Comparison of ENCODE assay signal across 18 cellular contexts in genomic region chr20:48148916-48149672, GRCh38.
A peak's percentile ranks its signal among the peaks of the same experiment; 100 is the strongest.
DNase-seq lines count a peak whose midpoint lies in the region; ATAC-seq, FAIRE-seq and TF ChIP-seq lines count a peak whose summit lies in the region.
"Had no signal": no experiment of that assay in that cellular context is flagged by ENCODE, and none has a peak within 500 bp of the region (broad histone marks: within the 10 kb centered on the region; RNA-seq: fewer than 3 reads in every experiment).

No MANE protein-coding gene starts in this region.

- no peaks in the 10 kb centered on the region for H3K4me1 ChIP-seq in GM12878 (ENCODE audit: control insufficient read depth, insufficient read depth, low read length)
- H3K4me1 ChIP-seq in neuronal stem cell (ENCODE audit: control insufficient read depth in 2 of 2, insufficient read depth in 1 of 2, low read depth in 1 of 2, low read length in 2 of 2): peaks cover 15 to 16% of the 10 kb centered on the region in 2 donors
- H3K4me1 ChIP-seq: HAP-1, SJSA1 had no signal

- H2BK12ac ChIP-seq in neuronal stem cell (ENCODE audit: low read length): no peak overlapping the region

- H2AFZ ChIP-seq in GM12878 (ENCODE audit: control insufficient read depth, low read depth, low read length) (no peak overlapping the region), neuronal stem cell (ENCODE audit: low read length) (no peak overlapping the region)

- intact Hi-C loops in GM12878 (cut with micrococcal nuclease; ENCODE audit: unreplicated experiment): no loop called here
- intact Hi-C loops in activated CD4-positive, alpha-beta T cell treated with anti-CD3 and anti-CD28 coated beads, Interleukin-2, amount 10 ng/mL, durations not matched to agents 24 days and 14 days (cut with micrococcal nuclease): no loop called here

- H3K4me2 ChIP-seq in GM12878 (ENCODE audit: control insufficient read depth, insufficient read depth) (no peak overlapping the region), neuronal stem cell (ENCODE audit: insufficient read depth, low read length, poor library complexity, severe bottlenecking) (no peak overlapping the region)

- H3K4ac ChIP-seq in neuronal stem cell (ENCODE audit: low read length): no peak overlapping the region

- no peak for TF ChIP-seq EP300 in GM12878 (IDR thresholded peaks at IDR 0.05; ENCODE audit: borderline replicate concordance in 1 of 2, control insufficient read depth in 1 of 2, low read depth in 2 of 2, low read length in 2 of 2)

- no peaks in the 10 kb centered on the region for H3K79me1 ChIP-seq in neuronal stem cell (ENCODE audit: low read depth, low read length)

- no peak overlapping the region for H2AK5ac ChIP-seq in neuronal stem cell (ENCODE audit: low read depth, low read length)

- CTCF ChIA-PET in GM12878 (lab: Yijun Ruan, JAX): interaction anchor here (1.3 kb wide), 2 partner anchors 20 to 472 kb away, joined by 3 read pairs; no protein-coding TSS in a partner anchor

- H3K79me2 ChIP-seq in GM12878 (ENCODE audit: control insufficient read depth, insufficient read depth, low read length): no peaks in the 10 kb centered on the region

- no peaks in the 10 kb centered on the region for H3K36me3 ChIP-seq in GM12878 (ENCODE audit: control insufficient read depth in 2 of 2, insufficient read depth in 2 of 2, low read length in 1 of 2)
- H3K36me3 ChIP-seq in neuronal stem cell (replicated peaks in 1 of 2; ENCODE audit: control insufficient read depth in 2 of 2, insufficient read depth in 2 of 2, low read length in 2 of 2): no peaks in the 10 kb centered on the region
- H3K36me3 ChIP-seq: HAP-1, SJSA1 had no signal

- TF ChIP-seq RAD21 in GM12878 (IDR thresholded peaks at IDR 0.05; ENCODE audit: insufficient read depth, low read depth, low read length): peak; percentile 50

- no peak overlapping the region for H2BK5ac ChIP-seq in neuronal stem cell (ENCODE audit: low read length)

- no peak overlapping the region for H3K23ac ChIP-seq in neuronal stem cell (ENCODE audit: low read depth, low read length, poor library complexity)

- no peaks in the 10 kb centered on the region for H3K4me1 Mint-ChIP-seq in activated CD4-positive, alpha-beta T cell treated with anti-CD3 and anti-CD28 coated beads, Interleukin-2, amount 10 ng/mL, durations not matched to agents 24 days and 14 days
- H3K4me1 Mint-ChIP-seq: CD4-positive, CD25-positive, alpha-beta regulatory T cell; T-cell had no signal

- H3K9ac ChIP-seq in GM12878 (ENCODE audit: control insufficient read depth, insufficient read depth, low read length) (no peak overlapping the region), neuronal stem cell (ENCODE audit: low read depth, low read length, poor library complexity) (no peak overlapping the region)

- peaks cover 0 to 1% of the 10 kb centered on the region in 2 experiments; a peak in 2 of 4 replicates for H3K27me3 ChIP-seq in GM12878 (replicated peaks in 1 of 2; ENCODE audit: control insufficient read depth in 2 of 2, insufficient read depth in 2 of 2, low read length in 1 of 2)
- no peaks in the 10 kb centered on the region for H3K27me3 ChIP-seq in neuronal stem cell (ENCODE audit: control insufficient read depth in 3 of 3, insufficient read depth in 3 of 3, low read depth in 1 of 3, low read length in 3 of 3)

- H3K4me3 Mint-ChIP-seq in activated CD4-positive, alpha-beta T cell treated with anti-CD3 and anti-CD28 coated beads, Interleukin-2, amount 10 ng/mL, durations not matched to agents 24 days and 14 days: no peak overlapping the region
- H3K4me3 Mint-ChIP-seq: CD4-positive, CD25-positive, alpha-beta regulatory T cell; T-cell had no signal

- ATAC-seq in GM12878: no peak
- ATAC-seq: T-cell had no signal

- no peaks in the 10 kb centered on the region for H3K9me3 Mint-ChIP-seq in activated CD4-positive, alpha-beta T cell treated with anti-CD3 and anti-CD28 coated beads, Interleukin-2, amount 10 ng/mL, durations not matched to agents 24 days and 14 days
- H3K9me3 Mint-ChIP-seq: CD4-positive, CD25-positive, alpha-beta regulatory T cell; T-cell had no signal

- H4K20me1 ChIP-seq in GM12878 (ENCODE audit: control insufficient read depth, insufficient read depth): no peaks in the 10 kb centered on the region; the same call in 1 of the 2 replicates

- H3K9me3 ChIP-seq in GM12878 (replicated peaks; ENCODE audit: control insufficient read depth, insufficient read depth, low read length) (no peaks in the 10 kb centered on the region), neuronal stem cell (replicated peaks in 1 of 2; ENCODE audit: control insufficient read depth in 2 of 2, insufficient read depth in 1 of 2, low read depth in 1 of 2, low read length in 2 of 2) (no peaks in the 10 kb centered on the region)
- H3K9me3 ChIP-seq: HAP-1, SJSA1 had no signal

- H3K27ac Mint-ChIP-seq in activated CD4-positive, alpha-beta T cell treated with anti-CD3 and anti-CD28 coated beads, Interleukin-2, amount 10 ng/mL, durations not matched to agents 24 days and 14 days: no peak overlapping the region
- H3K27ac Mint-ChIP-seq: CD4-positive, CD25-positive, alpha-beta regulatory T cell; T-cell had no signal

- H2BK120ac ChIP-seq in neuronal stem cell (ENCODE audit: low read depth, low read length): no peak overlapping the region

- POLR2A ChIA-PET in GM12878 (lab: Charles Lee): no interaction called here

- H3K27me3 Mint-ChIP-seq in activated CD4-positive, alpha-beta T cell treated with anti-CD3 and anti-CD28 coated beads, Interleukin-2, amount 10 ng/mL, durations not matched to agents 24 days and 14 days: no peaks in the 10 kb centered on the region

- H4K8ac ChIP-seq in neuronal stem cell (ENCODE audit: low read depth, low read length): no peak overlapping the region

- H3K27ac ChIP-seq in GM12878 (ENCODE audit: control insufficient read depth, insufficient read depth) (no peak overlapping the region), neuronal stem cell (replicated peaks; ENCODE audit: low read length) (no peak overlapping the region)
- H3K27ac ChIP-seq: SJSA1 had no signal

- H3K36me3 Mint-ChIP-seq in activated CD4-positive, alpha-beta T cell treated with anti-CD3 and anti-CD28 coated beads, Interleukin-2, amount 10 ng/mL, durations not matched to agents 24 days and 14 days (ENCODE audit: low read depth): no peaks in the 10 kb centered on the region
- H3K36me3 Mint-ChIP-seq: CD4-positive, CD25-positive, alpha-beta regulatory T cell; T-cell had no signal

- RAD21 ChIA-PET in GM12878 (lab: Charles Lee; ENCODE audit: unreplicated experiment): no interaction called here

- no peak overlapping the region for H3K14ac ChIP-seq in neuronal stem cell (ENCODE audit: low read length)

- H2BK15ac ChIP-seq in neuronal stem cell (ENCODE audit: low read length): no peak overlapping the region

- peak; percentile 68 for FAIRE-seq in HTR-8/SVneo (lab: Jason Lieb, UNC)
- FAIRE-seq in GM12878 (lab: Jason Lieb, UNC): no peak
- FAIRE-seq: A204.1 had no signal

- TF ChIP-seq POLR2A in GM12878 (IDR thresholded peaks at IDR 0.05; ENCODE audit: low read depth, low read length): no peak

- peak in 1 of 3 experiments; percentile 5; a peak in 1 of 6 replicates for TF ChIP-seq CTCF in GM12878 (IDR thresholded peaks at IDR 0.05 in 2 of 3, conservative IDR thresholded peaks at IDR 0.05 in 1 of 3; ENCODE audit: control insufficient read depth in 2 of 3, extremely low read depth in 1 of 3, insufficient read depth in 1 of 3, low read depth in 3 of 3, low read length in 3 of 3)

- SMC1A ChIA-PET in GM12878 (lab: Charles Lee; ENCODE audit: uncharacterized antibody, unreplicated experiment): interaction anchor here (0.6 kb wide), 1 partner anchor 440 kb away, joined by 3 read pairs; no protein-coding TSS in a partner anchor

- H4K91ac ChIP-seq in neuronal stem cell (ENCODE audit: low read depth, low read length, poor library complexity): no peak overlapping the region

- H3K4me3 ChIP-seq in GM12878: no peak overlapping the region
- H3K4me3 ChIP-seq in neuronal stem cell (ENCODE audit: low read length in 2 of 2): no peak overlapping the region
- H3K4me3 ChIP-seq: HAP-1, SJSA1 had no signal

- H3K18ac ChIP-seq in neuronal stem cell (ENCODE audit: low read length): peak overlapping the region; percentile 5

- 46% methylated on average over 13 of the region's 13 CpGs for WGBS in GM12878 (ENCODE audit: insufficient coverage, insufficient replicate concordance, low lambda C conversion rate, missing lambda C conversion rate)
- no CpG with 5 or more reads among the region's 13 CpGs for WGBS in neuronal stem cell (ENCODE audit: extremely low coverage in 2 of 2, insufficient read length in 2 of 2, insufficient replicate concordance in 1 of 2), 2 donors

- BruUV-seq in GM12878 (replicated peaks; lab: Mats Ljungman, UMichigan): no TSS peak

- in situ Hi-C loops in GM12878 (cut with MboI): no loop called here

- DNase-seq in NCI-H82 (lab: John Stamatoyannopoulos, UW) (peak; percentile 22), NCI-H82 treated with DMSO at 0.1 percent for 48 hours (lab: John Stamatoyannopoulos, UW; ENCODE audit: unreplicated experiment) (no peak), HTR-8/SVneo (ENCODE audit: insufficient read length, low spot score) (no peak), GM12878 (ENCODE audit: low read depth, low spot score) (no peak), neuronal stem cell (ENCODE audit: low spot score) (no peak), superior temporal gyrus (ENCODE audit: extremely low spot score) (no peak), D341Med (ENCODE audit: low spot score) (no peak)
- DNase-seq in activated CD4-positive, alpha-beta T cell treated with anti-CD3 and anti-CD28 coated beads, Interleukin-2, amount 10 ng/mL, durations not matched to agents 24 days and 14 days: no peak
- DNase-seq: Calu3; CD4-positive, CD25-positive, alpha-beta regulatory T cell; GDM1; NCI-H1092 treated with DMSO at 0.1 percent for 48 hours; NCI-H187; NCI-H2171 treated with DMSO at 0.1 percent for 48 hours; T-cell had no signal

TF ChIP-seq in GM12878, 131 proteins besides CTCF, POLR2A, EP300 and RAD21 (continues in another document):
- no peak for TF ChIP-seq ZNF622 (IDR thresholded peaks at IDR 0.05)
- no peak for TF ChIP-seq NR2C1 (IDR thresholded peaks at IDR 0.05)
